Comparison of ENCODE assay signal across 18 cellular contexts in genomic region chr12:31029916-31030562, GRCh38. TPM values are rescaled to one million over a fixed set of nuclear protein-coding genes. Genes with fewer than 3 reads are reported as not detected.
A peak's percentile ranks its signal among the peaks of the same experiment; 100 is the strongest.
DNase-seq lines count a peak whose midpoint lies in the region; ATAC-seq and TF ChIP-seq lines count a peak whose summit lies in the region.
"Had no signal": no experiment of that assay in that cellular context is flagged by ENCODE, and none has a peak within 500 bp of the region (broad histone marks: within the 10 kb centered on the region; RNA-seq: fewer than 3 reads in every experiment).

No MANE protein-coding gene starts in this region.

- peaks cover 0 to 2% of the 10 kb centered on the region in 2 donors for H3K27me3 Mint-ChIP-seq in natural killer cell (ENCODE audit: low read depth in 2 of 2)
- H3K27me3 Mint-ChIP-seq: activated B cell treated with CpG ODN at 0.5 μM for 24 hours had no signal

- H3K4me3 ChIP-seq in heart right ventricle, result peak overlapping the region in 2 of 10 donors; percentile 3 to 4

- H3K9me3 Mint-ChIP-seq in natural killer cell, result no peaks in the 10 kb centered on the region
- H3K9me3 Mint-ChIP-seq: activated B cell treated with CpG ODN at 0.5 μM for 24 hours had no signal

- no peaks in the 10 kb centered on the region for H3K27me3 ChIP-seq in heart right ventricle

- no peaks in the 10 kb centered on the region for H3K36me3 ChIP-seq in heart right ventricle

- no peak for TF ChIP-seq CTCF in heart right ventricle (IDR thresholded peaks at IDR 0.05)
- no peak for TF ChIP-seq CTCF in natural killer cell (IDR thresholded peaks at IDR 0.05)

- H3K27ac Mint-ChIP-seq in natural killer cell, result no peak overlapping the region
- H3K27ac Mint-ChIP-seq: activated B cell treated with CpG ODN at 0.5 μM for 24 hours had no signal

- no peaks in the 10 kb centered on the region for H3K9me3 ChIP-seq in heart right ventricle

- no peaks in the 10 kb centered on the region for H3K36me3 Mint-ChIP-seq in natural killer cell

- H3K4me3 Mint-ChIP-seq in natural killer cell, result no peak overlapping the region
- H3K4me3 Mint-ChIP-seq: activated B cell treated with CpG ODN at 0.5 μM for 24 hours had no signal

- H3K4me1 Mint-ChIP-seq in natural killer cell, result no peaks in the 10 kb centered on the region
- H3K4me1 Mint-ChIP-seq: activated B cell treated with CpG ODN at 0.5 μM for 24 hours had no signal

- intact Hi-C loops in heart right ventricle (cut with DNase I) (no loop called here), natural killer cell (cut with micrococcal nuclease) (no loop called here)

- WGBS in heart right ventricle, 2 donors, result 15 to 33% methylated on average over 6 of the region's 6 CpGs

- peak overlapping the region in 8 of 10 donors; percentile 38 to 79 (median 64) for H3K27ac ChIP-seq in heart right ventricle

- DNase-seq in GDM1 (lab: John Stamatoyannopoulos, UW) (peak; percentile 33), RPMI8226 (peak; percentile 88), heart right ventricle (peak; percentile 58 to 76), putamen (ENCODE audit: low spot score) (peak; percentile 64), T1000 (lab: John Stamatoyannopoulos, UW) (no peak), natural killer cell (no peak), NCI-H1694 treated with DMSO at 0.1 percent for 48 hours (lab: John Stamatoyannopoulos, UW) (no peak)
- no peak for DNase-seq in activated naive CD4-positive, alpha-beta T cell (lab: John Stamatoyannopoulos, UW)
- DNase-seq: activated B cell treated with CpG ODN at 0.5 μM for 24 hours; activated CD8-positive, alpha-beta memory T cell treated with anti-CD3 and anti-CD28 coated beads for 24 hours; aorta; dermis blood vessel endothelial cell; IMR-90; left colon; NCI-H1048; NCI-H226; OCI-M1 had no signal

- peaks cover 0 to 46% (median 18%) of the 10 kb centered on the region in 9 donors for H3K4me1 ChIP-seq in heart right ventricle

- ATAC-seq in heart right ventricle, result peak; percentile 89 to 96 (median 95)
- no peak for ATAC-seq in natural killer cell
- ATAC-seq: esophagus mucosa, left colon had no signal

RNA-seq across cellular contexts. Expression of gene DDX11, which starts 43.6 kb away (rescaled TPM):
- 10 to 100 TPM in 2 of 10 donors, 1 to 10 TPM in 8; 3.0 to 13.4 (median 5.8) TPM for total RNA-seq in heart right ventricle
- 10 to 100 TPM in 1 of 2 donors, 1 to 10 TPM in 1; 5.4 to 16.1 TPM for polyA plus RNA-seq in heart right ventricle
- 10 to 100 TPM; 25.6 to 78.5 (median 59.3) TPM for total RNA-seq in natural killer cell

Comparison
In these comparisons a context has a peak if more than half of its experiments do, and no peak if none do; other contexts are left out.
1. DNase-seq: peak in GDM1 (single experiment), RPMI8226 (single experiment), heart right ventricle (2 of 2) and putamen (single experiment); none in T1000 (single experiment), natural killer cell (single experiment), activated naive CD4-positive, alpha-beta T cell (0 of 4) and NCI-H1694 treated with DMSO at 0.1 percent for 48 hours (single experiment).
2. ATAC-seq: peak in heart right ventricle (8 of 8); none in natural killer cell (0 of 3).